ENCODE assay signal across 11 cellular contexts in the genomic region with DNA sequence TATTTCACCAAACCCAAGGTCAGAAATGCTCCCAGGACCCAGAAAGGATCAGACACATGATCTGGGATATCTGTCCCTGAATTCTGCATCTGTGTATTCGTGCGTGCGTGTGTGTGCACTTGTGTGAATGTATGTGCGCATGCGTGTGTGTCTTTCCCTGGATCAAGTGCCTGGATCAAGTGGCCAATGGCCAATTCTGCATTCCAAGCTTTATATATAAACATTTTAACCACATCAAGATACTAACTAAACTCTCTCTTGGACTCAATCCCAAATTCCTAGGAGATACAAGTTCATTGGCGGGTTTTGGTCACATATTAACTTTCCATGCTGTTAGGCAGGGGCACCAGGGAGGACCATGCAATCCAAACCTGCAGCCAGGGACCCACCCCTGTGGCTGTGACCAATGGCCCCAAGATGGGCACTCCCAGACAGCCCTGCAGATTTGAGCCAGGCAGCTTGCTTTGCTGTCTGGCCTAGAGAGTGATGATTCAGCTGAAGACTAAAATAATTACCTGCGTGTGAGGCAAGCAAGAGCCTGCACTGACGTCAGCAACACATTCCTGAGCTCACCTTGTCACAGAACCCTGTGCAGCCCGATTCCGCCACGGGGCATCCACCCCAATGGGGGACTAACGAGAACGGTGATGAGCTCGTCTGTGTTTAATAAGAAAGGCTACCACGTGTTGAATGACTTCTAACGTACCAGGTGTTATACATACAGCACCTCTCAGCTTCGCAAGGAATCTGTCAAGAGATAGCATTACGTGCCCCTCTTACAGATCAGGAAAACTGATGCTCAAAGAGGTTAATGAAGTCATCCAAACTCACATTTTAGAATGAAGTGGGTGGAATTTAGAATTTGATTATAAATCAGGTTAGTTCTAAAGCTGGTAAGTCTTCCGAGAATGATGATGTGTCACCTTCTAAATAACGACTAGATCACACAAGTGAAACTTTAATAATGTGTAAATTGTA. TPM values are rescaled to one million over a fixed set of nuclear protein-coding genes. Genes with fewer than 3 reads are reported as not detected.
A peak's percentile ranks its signal among the peaks of the same experiment; 100 is the strongest.
DNase-seq lines count a peak whose midpoint lies in the region; ATAC-seq and TF ChIP-seq lines count a peak whose summit lies in the region.
"Had no signal": no experiment of that assay in that cellular context is flagged by ENCODE, and none has a peak within 500 bp of the region (broad histone marks: within the 10 kb centered on the region; RNA-seq: fewer than 3 reads in every experiment).

No MANE protein-coding gene starts in this region.

- H3K36me3 Mint-ChIP-seq in stimulated activated memory B cell treated with anti-CD40 and anti-IgM and Interleukin-4, amounts not matched to agents 10 μg/mL and 1 μg/mL and 100 μg/mL, for 72 hours: no peaks in the 10 kb centered on the region

- no peaks in the 10 kb centered on the region for H3K36me3 ChIP-seq in prostate gland

- TF ChIP-seq CTCF in foreskin fibroblast (IDR thresholded peaks at IDR 0.05; ENCODE audit: low read depth, low read length) (no peak), prostate gland (IDR thresholded peaks at IDR 0.05) (no peak)

- H3K9me3 ChIP-seq in prostate gland: no peaks in the 10 kb centered on the region

- intact Hi-C loops in prostate gland (cut with DNase I): loop anchor here (5.0 kb wide), 1 partner anchor 48 kb away; a partner anchor contains a TSS

- H3K9me3 Mint-ChIP-seq in stimulated activated memory B cell treated with anti-CD40 and anti-IgM and Interleukin-4, amounts not matched to agents 10 μg/mL and 1 μg/mL and 100 μg/mL, for 72 hours: no peaks in the 10 kb centered on the region
- H3K9me3 Mint-ChIP-seq: GM23338 had no signal

- H3K27ac Mint-ChIP-seq in stimulated activated memory B cell treated with anti-CD40 and anti-IgM and Interleukin-4, amounts not matched to agents 10 μg/mL and 1 μg/mL and 100 μg/mL, for 72 hours: no peak overlapping the region
- H3K27ac Mint-ChIP-seq: GM23338 had no signal

- H3K4me1 ChIP-seq in prostate gland (replicated peaks): peaks cover 12% of the 10 kb centered on the region

- no peak for ATAC-seq in stimulated activated memory B cell treated with anti-CD40 and anti-IgM and Interleukin-4, amounts not matched to agents 10 μg/mL and 1 μg/mL and 100 μg/mL, for 72 hours
- ATAC-seq: GM23338 had no signal

- no peaks in the 10 kb centered on the region for H3K27me3 ChIP-seq in prostate gland (replicated peaks; ENCODE audit: insufficient read depth)

- peak; percentile 64 for DNase-seq in HCEC 1CT
- peak; percentile 35 to 63 for DNase-seq in foreskin fibroblast
- DNase-seq in prostate gland (ENCODE audit: low spot score): peak; percentile 72
- no peak for DNase-seq in medulla oblongata (ENCODE audit: extremely low spot score)
- DNase-seq in SHP77 (lab: John Stamatoyannopoulos, UW): no peak
- no peak for DNase-seq in NOMO-1 (lab: John Stamatoyannopoulos, UW; ENCODE audit: unreplicated experiment in 2 of 2)
- DNase-seq: central memory CD4-positive, alpha-beta T cell; DMS 273 treated with DMSO at 0.1 percent for 48 hours had no signal

- TF ChIP-seq POLR2A in prostate gland (IDR thresholded peaks at IDR 0.05): no peak

- H3K27me3 Mint-ChIP-seq in stimulated activated memory B cell treated with anti-CD40 and anti-IgM and Interleukin-4, amounts not matched to agents 10 μg/mL and 1 μg/mL and 100 μg/mL, for 72 hours: no peaks in the 10 kb centered on the region

- WGBS in prostate gland: 52% methylated on average over 20 of the region's 20 CpGs

- no peak overlapping the region for H3K4me3 ChIP-seq in foreskin fibroblast (ENCODE audit: low read depth in 1 of 2, low read length in 2 of 2)
- H3K4me3 ChIP-seq in prostate gland: no peak overlapping the region
- H3K4me3 ChIP-seq: GM23338 had no signal

- H3K27ac ChIP-seq in angular gyrus (ENCODE audit: low read depth, low read length) (peak overlapping the region; percentile 59), prostate gland (no peak overlapping the region)

- H3K4me1 Mint-ChIP-seq in stimulated activated memory B cell treated with anti-CD40 and anti-IgM and Interleukin-4, amounts not matched to agents 10 μg/mL and 1 μg/mL and 100 μg/mL, for 72 hours: no peaks in the 10 kb centered on the region

- H3K4me3 Mint-ChIP-seq in stimulated activated memory B cell treated with anti-CD40 and anti-IgM and Interleukin-4, amounts not matched to agents 10 μg/mL and 1 μg/mL and 100 μg/mL, for 72 hours: no peak overlapping the region
- H3K4me3 Mint-ChIP-seq: GM23338 had no signal

RNA-seq across cellular contexts. Expression of a gene that starts 45.4 kb away (rescaled TPM):
- total RNA-seq in prostate gland: 10 to 100 TPM; 29.6 to 32.2 TPM

Comparison
In these comparisons a context has a peak if more than half of its experiments do, and no peak if none do; other contexts are left out.
1. DNase-seq: peak in HCEC 1CT (single experiment), foreskin fibroblast (2 of 2) and prostate gland (single experiment); none in medulla oblongata (single experiment), SHP77 (0 of 2) and NOMO-1 (0 of 2).